ENCODE assay signal across 22 cellular contexts in the genomic region with DNA sequence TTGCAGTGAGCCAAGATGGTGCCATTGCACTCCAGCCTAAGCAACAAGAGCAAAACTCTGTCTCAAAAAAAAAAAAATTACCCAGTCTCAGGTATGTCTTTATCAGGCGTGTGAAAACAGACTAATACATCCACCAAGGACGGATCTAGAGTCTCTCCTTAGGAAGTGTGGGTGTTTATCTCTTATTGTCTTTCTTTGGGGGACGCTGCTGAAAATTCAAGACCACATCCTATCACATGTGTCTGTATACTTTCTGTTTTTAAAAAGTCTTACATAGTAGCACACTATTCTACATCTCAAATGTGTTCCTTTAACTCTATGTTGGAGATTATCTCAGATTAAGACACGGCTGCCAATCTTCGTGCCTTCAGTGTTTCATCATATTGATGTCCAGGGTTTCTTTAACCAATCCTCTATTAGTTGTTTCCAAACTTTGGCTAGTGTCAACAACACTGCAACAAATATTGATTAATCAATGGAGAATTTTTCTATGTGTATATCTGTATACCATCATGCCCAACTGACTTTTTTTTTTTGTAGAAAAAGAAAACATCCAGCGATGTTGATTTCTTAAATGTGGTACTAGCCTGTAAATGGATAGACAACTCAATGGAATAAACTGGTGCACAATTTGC.
A peak's percentile ranks its signal among the peaks of the same experiment; 100 is the strongest.
DNase-seq lines count a peak whose midpoint lies in the region; ATAC-seq and TF ChIP-seq lines count a peak whose summit lies in the region.
"Had no signal": no experiment of that assay in that cellular context is flagged by ENCODE, and none has a peak within 500 bp of the region (broad histone marks: within the 10 kb centered on the region; RNA-seq: fewer than 3 reads in every experiment).

No MANE protein-coding gene starts in this region.

- peak overlapping the region; percentile 29 for H3K27ac ChIP-seq in KOPT-K1 (ENCODE audit: low read depth, low read length, poor library complexity, severe bottlenecking)
- H3K27ac ChIP-seq: ascending aorta, testis had no signal

- peak overlapping the region; percentile 20 for H3K27ac Mint-ChIP-seq in activated T-cell treated with anti-CD3 and anti-CD28 coated beads, Interleukin-2, amount 50 U/mL, for 24 hours
- peak overlapping the region; percentile 60 to 73 for H3K27ac Mint-ChIP-seq in natural killer cell
- H3K27ac Mint-ChIP-seq: activated naive CD4-positive, alpha-beta T cell treated with anti-CD3 and anti-CD28 coated beads for 36 hours; activated T-helper 1 cell treated with anti-CD3 and anti-CD28 coated beads, Interleukin-12 subunit alpha, Interleukin-12 subunit beta, Interleukin-2, Interleukin-4 antibody, amounts not matched to agents 30 ng/mL and 10 ng/mL and 1 ng/mL, durations not matched to agents 14 hours and 24 hours and 36 hours; memory B cell; stimulated activated naive CD8-positive, alpha-beta T cell treated with anti-CD3 and anti-CD28 coated beads, Interleukin-15, Interleukin-2, amounts not matched to agents 100 ng/mL and 50 ng/mL, for 24 hours had no signal

- no peaks in the 10 kb centered on the region for H3K9me3 Mint-ChIP-seq in activated T-cell treated with anti-CD3 and anti-CD28 coated beads, Interleukin-2, amount 50 U/mL, for 24 hours
- H3K9me3 Mint-ChIP-seq in natural killer cell: no peaks in the 10 kb centered on the region
- H3K9me3 Mint-ChIP-seq: memory B cell; stimulated activated naive CD8-positive, alpha-beta T cell treated with anti-CD3 and anti-CD28 coated beads, Interleukin-15, Interleukin-2, amounts not matched to agents 100 ng/mL and 50 ng/mL, for 24 hours had no signal

- H3K36me3 Mint-ChIP-seq in activated T-cell treated with anti-CD3 and anti-CD28 coated beads, Interleukin-2, amount 50 U/mL, for 24 hours (ENCODE audit: low read depth): no peaks in the 10 kb centered on the region
- no peaks in the 10 kb centered on the region for H3K36me3 Mint-ChIP-seq in natural killer cell
- H3K36me3 Mint-ChIP-seq: memory B cell had no signal

- no peaks in the 10 kb centered on the region for H3K9me3 ChIP-seq in KOPT-K1 (ENCODE audit: insufficient read depth, low read length, poor library complexity, severe bottlenecking)
- H3K9me3 ChIP-seq: ascending aorta, testis had no signal

- peaks cover 29% of the 10 kb centered on the region for H3K4me1 Mint-ChIP-seq in activated T-cell treated with anti-CD3 and anti-CD28 coated beads, Interleukin-2, amount 50 U/mL, for 24 hours (ENCODE audit: low read depth)
- H3K4me1 Mint-ChIP-seq in natural killer cell: peaks cover 7 to 9% of the 10 kb centered on the region in 2 donors
- H3K4me1 Mint-ChIP-seq: memory B cell had no signal

- DNase-seq in activated T-cell treated with anti-CD3 and anti-CD28 coated beads, Interleukin-2, amount 50 U/mL, for 24 hours: no peak
- DNase-seq in activated T-cell treated with anti-CD3 and anti-CD28 coated beads, Interleukin-2, amount 50 U/mL, for 1 hour: no peak
- DNase-seq in central memory CD4-positive, alpha-beta T cell: peak; percentile 23
- no peak for DNase-seq in natural killer cell
- DNase-seq in NCI-H446 (lab: John Stamatoyannopoulos, UW): no peak
- no peak for DNase-seq in stimulated activated CD4-positive, alpha-beta T cell treated with anti-CD3 and anti-CD28 coated beads, Interleukin-1b, Interleukin-23, amount 100 ng/mL, for 48 hours
- DNase-seq: activated naive CD4-positive, alpha-beta T cell treated with anti-CD3 and anti-CD28 coated beads for 36 hours; cortex of kidney; erythroblast; NCI-H1092; NCI-H187 treated with DMSO at 0.1 percent for 48 hours; NCI-H524 treated with DMSO at 0.1 percent for 48 hours; NK-92 treated with Interleukin-12 subunit alpha and Interleukin-12 subunit beta, amount 100 ng/mL, for 24 hours; right cardiac atrium; stimulated activated CD4-positive, alpha-beta T cell treated with anti-CD3 and anti-CD28 coated beads, Interleukin-2, amount 100 ng/mL, for 24 hours; testis had no signal

- no peak overlapping the region for H3K4me3 Mint-ChIP-seq in activated T-cell treated with anti-CD3 and anti-CD28 coated beads, Interleukin-2, amount 50 U/mL, for 24 hours
- peak overlapping the region; percentile 41 for H3K4me3 Mint-ChIP-seq in natural killer cell
- H3K4me3 Mint-ChIP-seq: activated naive CD4-positive, alpha-beta T cell treated with anti-CD3 and anti-CD28 coated beads for 36 hours; activated T-helper 1 cell treated with anti-CD3 and anti-CD28 coated beads, Interleukin-12 subunit alpha, Interleukin-12 subunit beta, Interleukin-2, Interleukin-4 antibody, amounts not matched to agents 30 ng/mL and 10 ng/mL and 1 ng/mL, durations not matched to agents 14 hours and 24 hours and 36 hours; memory B cell; stimulated activated naive CD8-positive, alpha-beta T cell treated with anti-CD3 and anti-CD28 coated beads, Interleukin-15, Interleukin-2, amounts not matched to agents 100 ng/mL and 50 ng/mL, for 24 hours had no signal

- no peaks in the 10 kb centered on the region for H3K27me3 Mint-ChIP-seq in activated T-cell treated with anti-CD3 and anti-CD28 coated beads, Interleukin-2, amount 50 U/mL, for 24 hours
- no peaks in the 10 kb centered on the region for H3K27me3 Mint-ChIP-seq in natural killer cell (ENCODE audit: low read depth in 2 of 2)
- H3K27me3 Mint-ChIP-seq: memory B cell; stimulated activated naive CD8-positive, alpha-beta T cell treated with anti-CD3 and anti-CD28 coated beads, Interleukin-15, Interleukin-2, amounts not matched to agents 100 ng/mL and 50 ng/mL, for 24 hours had no signal

- intact Hi-C loops in natural killer cell (cut with micrococcal nuclease): no loop called here

- peak; percentile 44 to 71 (median 55) for ATAC-seq in natural killer cell
- ATAC-seq: GM12878, right cardiac atrium had no signal

- H3K36me3 ChIP-seq in KOPT-K1 (ENCODE audit: insufficient read depth, low read length): no peaks in the 10 kb centered on the region
- H3K36me3 ChIP-seq: ascending aorta had no signal

- no peak for TF ChIP-seq CTCF in natural killer cell (IDR thresholded peaks at IDR 0.05)
